Comparison of ENCODE assay signal across 25 cellular contexts in the genomic region with DNA sequence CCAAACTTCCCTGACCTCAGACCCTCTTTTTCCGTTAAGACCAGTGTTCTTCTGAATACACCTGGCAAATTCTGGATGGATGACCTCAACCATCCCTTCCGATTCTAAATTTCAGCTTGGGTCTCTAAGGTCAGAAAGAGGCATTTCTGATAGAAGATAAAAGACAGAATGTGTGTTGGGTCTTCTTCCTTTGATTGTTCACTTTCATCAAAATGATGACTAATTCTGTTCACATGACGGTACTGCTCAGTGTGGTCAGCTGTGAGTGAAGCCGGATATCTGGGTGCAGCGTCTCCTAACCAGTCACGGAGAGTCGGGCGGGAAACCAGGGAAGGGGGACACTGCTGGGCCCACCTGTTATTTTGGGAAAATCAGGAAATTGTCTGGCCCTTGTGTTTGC.
DNase-seq lines count a peak whose midpoint lies in the region; FAIRE-seq and TF ChIP-seq lines count a peak whose summit lies in the region.
"Had no signal": no experiment of that assay in that cellular context is flagged by ENCODE, and none has a peak within 500 bp of the region (broad histone marks: within the 10 kb centered on the region; RNA-seq: fewer than 3 reads in every experiment).

No MANE protein-coding gene starts in this region.

- DNase-seq in HCEC 1CT = peak; percentile 49
- peak; percentile 84 for DNase-seq in SW480 (ENCODE audit: low spot score)
- DNase-seq in endothelial cell of umbilical vein (ENCODE audit: low read depth, low spot score) = peak; percentile 81
- DNase-seq in pulmonary artery endothelial cell (ENCODE audit: low read depth, low spot score) = peak; percentile 55
- DNase-seq in effector memory CD4-positive, alpha-beta T cell = no peak
- DNase-seq in middle frontal gyrus (ENCODE audit: extremely low spot score, low spot score) = no peak
- DNase-seq in hepatic stellate cell (ENCODE audit: low spot score) = no peak
- DNase-seq in erythroblast (lab: John Stamatoyannopoulos, UW) = no peak
- DNase-seq: activated CD8-positive, alpha-beta T cell treated with anti-CD3 and anti-CD28 coated beads, Interleukin-2, amount 10 ng/mL, durations not matched to agents 7 days and 5 days; DMS 273 treated with DMSO at 0.1 percent for 48 hours; left colon; naive B cell; NCI-H1105; NCI-H2081 treated with DMSO at 0.1 percent for 48 hours; NCI-H226; T-helper 17 cell; uterus had no signal

- H3K4me1 ChIP-seq in endothelial cell of umbilical vein (ENCODE audit: control insufficient read depth, extremely low read depth, insufficient read depth, low read length) = peaks cover 23% of the 10 kb centered on the region
- H3K4me1 ChIP-seq in effector memory CD4-positive, alpha-beta T cell (ENCODE audit: control insufficient read depth, insufficient read depth, low read length, poor library complexity, severe bottlenecking) = no peaks in the 10 kb centered on the region
- H3K4me1 ChIP-seq: uterus had no signal

- CTCF ChIA-PET in endothelial cell of umbilical vein (lab: Charles Lee) = interaction anchor here (0.7 to 9.7 kb wide), 21 partner anchors 8 to 794 kb away, joined by 3 to 235 read pairs (median 5); partner anchors contain the start of gene NAV2

- peak; percentile 86 for FAIRE-seq in endothelial cell of umbilical vein (lab: Jason Lieb, UNC)
- FAIRE-seq: frontal cortex, G401.6, H1 had no signal

- no peaks in the 10 kb centered on the region for H3K27me3 ChIP-seq in endothelial cell of umbilical vein (ENCODE audit: control insufficient read depth in 2 of 2, insufficient read depth in 2 of 2, low read length in 2 of 2)
- H3K27me3 ChIP-seq in effector memory CD4-positive, alpha-beta T cell (replicated peaks; ENCODE audit: control insufficient read depth, insufficient read depth, low read length, poor library complexity, severe bottlenecking) = no peaks in the 10 kb centered on the region
- H3K27me3 ChIP-seq: ascending aorta, hepatocyte, uterus had no signal

- H3K27ac ChIP-seq in endothelial cell of umbilical vein (ENCODE audit: insufficient read depth, low read depth, low read length) = peak overlapping the region; percentile 61
- no peak overlapping the region for H3K27ac ChIP-seq in effector memory CD4-positive, alpha-beta T cell (ENCODE audit: insufficient read depth, low read length, poor library complexity, severe bottlenecking)
- H3K27ac ChIP-seq: ascending aorta, C4-2B, hepatocyte, RWPE1, thoracic aorta, uterus had no signal

- no peaks in the 10 kb centered on the region for H3K79me2 ChIP-seq in endothelial cell of umbilical vein (ENCODE audit: control insufficient read depth, insufficient read depth, low read length)
- H3K79me2 ChIP-seq: hepatocyte had no signal

- H3K4me3 ChIP-seq in endothelial cell of umbilical vein (replicated peaks in 1 of 3; ENCODE audit: insufficient read depth in 1 of 3, low read depth in 1 of 3, low read length in 3 of 3) = no peak overlapping the region
- no peak overlapping the region for H3K4me3 ChIP-seq in effector memory CD4-positive, alpha-beta T cell (ENCODE audit: insufficient read depth, low read depth, low read length, poor library complexity, severe bottlenecking)
- H3K4me3 ChIP-seq: ascending aorta, hepatocyte, thoracic aorta, uterus had no signal

- no peaks in the 10 kb centered on the region for H3K9me3 ChIP-seq in endothelial cell of umbilical vein (replicated peaks; ENCODE audit: control insufficient read depth, insufficient read depth, low read length)
- H3K9me3 ChIP-seq in effector memory CD4-positive, alpha-beta T cell (ENCODE audit: control insufficient read depth, low read length) = no peaks in the 10 kb centered on the region
- H3K9me3 ChIP-seq: ascending aorta, thoracic aorta, uterus had no signal

- H2AFZ ChIP-seq in endothelial cell of umbilical vein (ENCODE audit: low read depth, low read length) = no peak overlapping the region
- H2AFZ ChIP-seq: hepatocyte had no signal

- H3K9ac ChIP-seq in endothelial cell of umbilical vein (replicated peaks; ENCODE audit: extremely low read depth, insufficient read depth, low read length) = peak overlapping the region; percentile 36

- H3K9me1 ChIP-seq in endothelial cell of umbilical vein (replicated peaks; ENCODE audit: control insufficient read depth, extremely low read depth, insufficient read depth, low read length) = no peaks in the 10 kb centered on the region

- POLR2A ChIA-PET in endothelial cell of umbilical vein (lab: Charles Lee) = no interaction called here

- dilution Hi-C loops in endothelial cell of umbilical vein (cut with MboI; ENCODE audit: extremely low pct_ligation_motif_present, low sequenced_read_pairs) = loop anchor here (10.0 kb wide), 1 partner anchor 164 kb away; no protein-coding TSS in a partner anchor

- H3K4me2 ChIP-seq in endothelial cell of umbilical vein (ENCODE audit: insufficient read depth, low read length) = peak overlapping the region; percentile 63
- H3K4me2 ChIP-seq: hepatocyte had no signal

- TF ChIP-seq CTCF in endothelial cell of umbilical vein (IDR thresholded peaks at IDR 0.05; ENCODE audit: extremely low read depth in 1 of 2, insufficient read depth in 1 of 2, low read depth in 1 of 2, low read length in 2 of 2) = no peak

- BruUV-seq in endothelial cell of umbilical vein (replicated peaks; lab: Mats Ljungman, UMichigan) = no TSS peak

- no peaks in the 10 kb centered on the region for H3K36me3 ChIP-seq in endothelial cell of umbilical vein (ENCODE audit: control insufficient read depth in 2 of 2, extremely low read depth in 1 of 2, insufficient read depth in 2 of 2, low read length in 2 of 2)
- H3K36me3 ChIP-seq in effector memory CD4-positive, alpha-beta T cell (ENCODE audit: control insufficient read depth, insufficient read depth, low read length) = no peaks in the 10 kb centered on the region
- H3K36me3 ChIP-seq: ascending aorta, thoracic aorta, uterus had no signal

- H4K20me1 ChIP-seq in endothelial cell of umbilical vein (replicated peaks; ENCODE audit: control insufficient read depth, extremely low read depth, insufficient read depth, low read length) = no peaks in the 10 kb centered on the region

- TF ChIP-seq POLR2A in endothelial cell of umbilical vein (IDR thresholded peaks at IDR 0.05; ENCODE audit: low read depth, low read length) (no peak), erythroblast (IDR thresholded peaks at IDR 0.05; ENCODE audit: low read length) (no peak)

- intact Hi-C loops in endothelial cell of umbilical vein (cut with micrococcal nuclease) = loop anchor here (1.0 to 10.0 kb wide), 2 partner anchors 551 to 794 kb away; no protein-coding TSS in a partner anchor

TF ChIP-seq in endothelial cell of umbilical vein, 7 proteins besides CTCF, POLR2A, EP300 and RAD21:
- TF ChIP-seq JUN (IDR thresholded peaks at IDR 0.05; ENCODE audit: borderline replicate concordance, insufficient read depth, insufficient read length, low read depth) = peak; percentile 87
- TF ChIP-seq POLR2AphosphoS5 (IDR thresholded peaks at IDR 0.05; ENCODE audit: insufficient read depth, low read depth, low read length) = peak; percentile 47
- TF ChIP-seq, protein P1, sequence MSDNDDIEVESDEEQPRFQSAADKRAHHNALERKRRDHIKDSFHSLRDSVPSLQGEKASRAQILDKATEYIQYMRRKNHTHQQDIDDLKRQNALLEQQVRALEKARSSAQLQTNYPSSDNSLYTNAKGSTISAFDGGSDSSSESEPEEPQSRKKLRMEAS (IDR thresholded peaks at IDR 0.05; ENCODE audit: insufficient read depth, insufficient read length) = no peak
- no peak for TF ChIP-seq MYC (IDR thresholded peaks at IDR 0.05; ENCODE audit: low read depth, low read length)
- TF ChIP-seq FOS (IDR thresholded peaks at IDR 0.05; ENCODE audit: borderline replicate concordance, insufficient read depth, low read length) = peak; percentile 81
- no peak for TF ChIP-seq EZH2 (IDR thresholded peaks at IDR 0.05; ENCODE audit: borderline replicate concordance, low read depth, low read length, severe bottlenecking)
- TF ChIP-seq GATA2 (IDR thresholded peaks at IDR 0.05; ENCODE audit: insufficient read depth, insufficient read length, low read depth, low read length) = peak; percentile 81

Comparison
In these comparisons a context has a peak if more than half of its experiments do, and no peak if none do; other contexts are left out.
1. DNase-seq: peak in HCEC 1CT (single experiment), SW480 (single experiment), endothelial cell of umbilical vein (single experiment) and pulmonary artery endothelial cell (single experiment); none in effector memory CD4-positive, alpha-beta T cell (0 of 3), middle frontal gyrus (single experiment), hepatic stellate cell (single experiment) and erythroblast (0 of 2).